Comparison of ENCODE assay signal across 8 cellular contexts in genomic region chr19:40420451-40420765, GRCh38. TPM values are rescaled to one million over a fixed set of nuclear protein-coding genes. Genes with fewer than 3 reads are reported as not detected.
DNase-seq lines count a peak whose midpoint lies in the region; ATAC-seq and TF ChIP-seq lines count a peak whose summit lies in the region.

No MANE protein-coding gene starts in this region.

- TF ChIP-seq CTCF in liver (IDR thresholded peaks at IDR 0.05; ENCODE audit: low read depth, low read length, missing input control), result no peak
- no peak for TF ChIP-seq CTCF in thoracic aorta (IDR thresholded peaks at IDR 0.05)

- H3K4me1 ChIP-seq in adipocyte (ENCODE audit: control insufficient read depth, insufficient read depth, low read length), result peaks cover 23% of the 10 kb centered on the region
- H3K4me1 ChIP-seq in liver (ENCODE audit: control insufficient read depth in 4 of 4, insufficient read depth in 4 of 4, low read length in 3 of 4), result peaks cover 0 to 13% (median 8%) of the 10 kb centered on the region in 4 donors
- H3K4me1 ChIP-seq in thoracic aorta (ENCODE audit: control insufficient read depth in 1 of 2, low read depth in 2 of 2), result peaks cover 19 to 29% of the 10 kb centered on the region in 2 donors

- H3K4me1 Mint-ChIP-seq in activated CD4-positive, alpha-beta T cell treated with anti-CD3 and anti-CD28 coated beads, Interleukin-2, amount 10 ng/mL, durations not matched to agents 7 days and 5 days, result peaks cover 59% of the 10 kb centered on the region

- POLR2A ChIA-PET in activated CD4-positive, alpha-beta T cell treated with anti-CD3 and anti-CD28 coated beads, Interleukin-2, amount 10 ng/mL, durations not matched to agents 7 days and 5 days (lab: Charles Lee), result no interaction called here

- H3K27me3 Mint-ChIP-seq in activated CD4-positive, alpha-beta T cell treated with anti-CD3 and anti-CD28 coated beads, Interleukin-2, amount 10 ng/mL, durations not matched to agents 7 days and 5 days, result no peaks in the 10 kb centered on the region

- TF ChIP-seq RAD21 in liver (IDR thresholded peaks at IDR 0.05), result no peak

- peak overlapping the region; percentile 97 for H3K27ac Mint-ChIP-seq in activated CD4-positive, alpha-beta T cell treated with anti-CD3 and anti-CD28 coated beads, Interleukin-2, amount 10 ng/mL, durations not matched to agents 7 days and 5 days

- no peak for ATAC-seq in thoracic aorta (ENCODE audit: insufficient number of reproducible peaks, low FRiP score, low read depth)
- ATAC-seq in HG02798 (IDR thresholded peaks at IDR 0.05; ENCODE audit: poor library complexity, unreplicated experiment), result no peak

- H3K9ac ChIP-seq in adipocyte (ENCODE audit: low read length) (peak overlapping the region; percentile 98), liver (ENCODE audit: low read depth in 1 of 2, low read length in 2 of 2) (peak overlapping the region; percentile 71 to 96)

- no peaks in the 10 kb centered on the region for H3K9me3 Mint-ChIP-seq in activated CD4-positive, alpha-beta T cell treated with anti-CD3 and anti-CD28 coated beads, Interleukin-2, amount 10 ng/mL, durations not matched to agents 7 days and 5 days

- H3K4me3 ChIP-seq in adipocyte (ENCODE audit: low read length) (peak overlapping the region; percentile 88), liver (ENCODE audit: low read depth in 1 of 3, low read length in 3 of 3) (peak overlapping the region in 2 of 3 donors; percentile 52 to 62), thoracic aorta (peak overlapping the region; percentile 80)

- H3K27ac ChIP-seq in liver (ENCODE audit: low read depth in 1 of 2, low read length in 2 of 2) (peak overlapping the region; percentile 93 to 98), thoracic aorta (peak overlapping the region; percentile 99)

- peaks cover 14% of the 10 kb centered on the region for H3K36me3 ChIP-seq in adipocyte (ENCODE audit: control insufficient read depth, insufficient read depth, low read length, severe bottlenecking)
- H3K36me3 ChIP-seq in liver (ENCODE audit: control insufficient read depth in 4 of 4, insufficient read depth in 3 of 4, low read depth in 1 of 4, low read length in 3 of 4), result peaks cover 2 to 5% (median 4%) of the 10 kb centered on the region in 4 donors
- peaks cover 11% of the 10 kb centered on the region for H3K36me3 ChIP-seq in thoracic aorta

- 51% methylated on average over 14 of the region's 14 CpGs for WGBS in liver

- H3K27me3 ChIP-seq in adipocyte (replicated peaks; ENCODE audit: control insufficient read depth, insufficient read depth, low read length), result no peaks in the 10 kb centered on the region
- H3K27me3 ChIP-seq in liver (ENCODE audit: control insufficient read depth in 4 of 4, insufficient read depth in 4 of 4, low read length in 3 of 4), result no peaks in the 10 kb centered on the region
- no peaks in the 10 kb centered on the region for H3K27me3 ChIP-seq in thoracic aorta (replicated peaks; ENCODE audit: insufficient read depth)

- H3K9me3 ChIP-seq in adipocyte (ENCODE audit: control insufficient read depth, low read length) (no peaks in the 10 kb centered on the region), liver (ENCODE audit: control insufficient read depth in 4 of 4, low read length in 3 of 4) (no peaks in the 10 kb centered on the region), thoracic aorta (no peaks in the 10 kb centered on the region)

- CTCF ChIA-PET in activated CD4-positive, alpha-beta T cell treated with anti-CD3 and anti-CD28 coated beads, Interleukin-2, amount 10 ng/mL, durations not matched to agents 7 days and 5 days (lab: Charles Lee), result interaction anchor here (0.6 to 3.2 kb wide), 20 partner anchors 9 to 1968 kb away, joined by 3 to 19 read pairs (median 4); partner anchors contain the start of gene BLVRB

- peaks cover 10% of the 10 kb centered on the region for H3K36me3 Mint-ChIP-seq in activated CD4-positive, alpha-beta T cell treated with anti-CD3 and anti-CD28 coated beads, Interleukin-2, amount 10 ng/mL, durations not matched to agents 7 days and 5 days (ENCODE audit: low read depth)

- H3K4me3 Mint-ChIP-seq in activated CD4-positive, alpha-beta T cell treated with anti-CD3 and anti-CD28 coated beads, Interleukin-2, amount 10 ng/mL, durations not matched to agents 7 days and 5 days, result peak overlapping the region; percentile 80

- DNase-seq in activated CD4-positive, alpha-beta T cell treated with anti-CD3 and anti-CD28 coated beads, Interleukin-2, amount 10 ng/mL, durations not matched to agents 7 days and 5 days, result no peak
- DNase-seq in activated CD4-positive, alpha-beta T cell treated with anti-CD3 and anti-CD28 coated beads for 1 hour, result no peak
- no peak for DNase-seq in adipocyte (ENCODE audit: low read depth)
- no peak for DNase-seq in thoracic aorta (ENCODE audit: low spot score)
- DNase-seq in kidney glomerular epithelial cell (lab: John Stamatoyannopoulos, UW), result no peak
- DNase-seq in T1000 (lab: John Stamatoyannopoulos, UW), result no peak

TF ChIP-seq in liver, 16 proteins besides CTCF, POLR2A, EP300 and RAD21:
- TF ChIP-seq RXRA (IDR thresholded peaks at IDR 0.05) (no peak), HNF4A (conservative IDR thresholded peaks at IDR 0.05) (no peak), NR2F2 (IDR thresholded peaks at IDR 0.05) (no peak), YY1 (IDR thresholded peaks at IDR 0.05) (no peak), GABPA (IDR thresholded peaks at IDR 0.05 in 1 of 2, conservative IDR thresholded peaks at IDR 0.05 in 1 of 2) (no peak)
TF ChIP-seq in liver: peak in this region for 0.

RNA-seq across cellular contexts. Expression of gene SERTAD1, which starts 5.4 kb away (rescaled TPM):
- total RNA-seq in activated CD4-positive, alpha-beta T cell treated with anti-CD3 and anti-CD28 coated beads, Interleukin-2, amount 10 ng/mL, durations not matched to agents 7 days and 5 days, result 1 to 10 TPM; 6.2 to 9.7 TPM
- total RNA-seq in liver (1 to 10 TPM; 3.7 to 6.0 TPM), thoracic aorta (10 to 100 TPM; 22.7 to 42.3 TPM)
- 1 to 10 TPM; 3.6 to 6.8 TPM for polyA plus RNA-seq in liver

RNA-seq across cellular contexts. Expression of gene PRX, which starts 7.2 kb away (rescaled TPM):
- under 1 TPM; 0.75 to 0.94 TPM for total RNA-seq in activated CD4-positive, alpha-beta T cell treated with anti-CD3 and anti-CD28 coated beads, Interleukin-2, amount 10 ng/mL, durations not matched to agents 7 days and 5 days
- total RNA-seq in liver, result 1 to 10 TPM in 1 of 2 donors, under 1 TPM in 1; 0.56 to 1.0 TPM
- under 1 TPM; 0.03 to 0.47 TPM for polyA plus RNA-seq in liver
- 1 to 10 TPM; 3.7 to 7.3 TPM for total RNA-seq in thoracic aorta

RNA-seq across cellular contexts. Expression of gene SERTAD3, which starts 23.7 kb away (rescaled TPM):
- total RNA-seq in activated CD4-positive, alpha-beta T cell treated with anti-CD3 and anti-CD28 coated beads, Interleukin-2, amount 10 ng/mL, durations not matched to agents 7 days and 5 days, result 10 to 100 TPM; 10.6 to 10.9 TPM
- total RNA-seq in liver, result 1 to 10 TPM; 6.9 to 7.0 TPM
- polyA plus RNA-seq in liver, result 1 to 10 TPM; 6.1 to 8.9 TPM
- total RNA-seq in thoracic aorta, result 10 to 100 TPM; 12.3 to 19.4 TPM

RNA-seq across cellular contexts. Expression of gene HIPK4, which starts 30.4 kb away (rescaled TPM):
- not detected for total RNA-seq in activated CD4-positive, alpha-beta T cell treated with anti-CD3 and anti-CD28 coated beads, Interleukin-2, amount 10 ng/mL, durations not matched to agents 7 days and 5 days
- under 1 TPM in 1 of 2 donors, not detected in 1; 0.17 TPM for total RNA-seq in liver
- under 1 TPM in 1 of 2 donors, not detected in 1; 0.02 TPM for polyA plus RNA-seq in liver
- total RNA-seq in thoracic aorta, result not detected

RNA-seq across cellular contexts. Expression of gene BLVRB, which starts 45.1 kb away (rescaled TPM):
- 10 to 100 TPM; 18.5 to 20.0 TPM for total RNA-seq in activated CD4-positive, alpha-beta T cell treated with anti-CD3 and anti-CD28 coated beads, Interleukin-2, amount 10 ng/mL, durations not matched to agents 7 days and 5 days
- 1,000 to 10,000 TPM in 1 of 2 donors, 100 to 1,000 TPM in 1; 132 to 1,243 TPM for total RNA-seq in liver
- polyA plus RNA-seq in liver, result 100 to 1,000 TPM; 192 to 312 TPM
- 100 to 1,000 TPM in 1 of 2 donors, 10 to 100 TPM in 1; 97.4 to 229 TPM for total RNA-seq in thoracic aorta
